In the genomic region with DNA sequence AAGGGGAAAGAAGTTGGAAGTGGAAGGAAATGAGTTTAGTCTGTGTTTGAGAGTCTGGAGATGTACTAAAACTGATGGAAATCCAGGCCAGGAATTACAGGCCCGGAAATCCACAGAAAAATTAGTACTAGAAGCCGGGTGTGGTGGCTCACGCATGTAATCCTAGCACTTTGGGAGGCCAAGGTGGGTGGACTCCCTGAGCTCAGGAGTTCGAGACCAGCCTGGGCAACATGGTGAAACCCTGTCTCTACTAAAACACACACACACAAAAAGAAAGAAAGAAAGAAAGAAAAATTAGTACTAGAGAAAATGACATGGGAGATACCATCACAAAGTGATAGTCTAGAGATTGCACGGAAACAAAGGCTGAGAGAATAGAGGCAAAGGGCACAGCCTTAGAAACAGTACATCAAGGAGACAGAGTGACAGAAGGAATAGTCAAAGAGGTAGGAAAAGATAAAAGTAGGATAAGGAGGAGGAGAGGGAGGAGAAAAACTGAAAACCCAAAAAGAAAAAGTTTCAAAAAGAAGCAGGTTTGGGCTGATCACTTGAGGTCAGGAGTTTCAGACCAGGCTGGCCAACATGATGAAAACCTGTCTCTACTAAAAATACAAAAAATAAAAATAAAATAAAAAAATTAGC, we compare ENCODE assay signal across 18 cellular contexts. TPM values are rescaled to one million over a fixed set of nuclear protein-coding genes. Genes with fewer than 3 reads are reported as not detected.
DNase-seq lines count a peak whose midpoint lies in the region; ATAC-seq and TF ChIP-seq lines count a peak whose summit lies in the region.
"Had no signal": no experiment of that assay in that cellular context is flagged by ENCODE, and none has a peak within 500 bp of the region (broad histone marks: within the 10 kb centered on the region; RNA-seq: fewer than 3 reads in every experiment).

No MANE protein-coding gene starts in this region.

- peak overlapping the region; percentile 83 for H3K27ac ChIP-seq in SK-N-MC
- peak overlapping the region; percentile 60 for H3K27ac ChIP-seq in foreskin keratinocyte
- H3K27ac ChIP-seq in skin epidermis: peak overlapping the region in 17 of 21 experiments; percentile 6 to 81 (median 69)

- peak; percentile 8 for DNase-seq in AG10803 (ENCODE audit: low read depth)
- no peak for DNase-seq in SK-N-MC (ENCODE audit: low read depth, low spot score)
- DNase-seq in foreskin keratinocyte: no peak
- no peak for DNase-seq in NOMO-1 treated with dmso at 0.1 percent for 144 hours (lab: John Stamatoyannopoulos, UW; ENCODE audit: unreplicated experiment)
- no peak for DNase-seq in NK-92 (lab: John Stamatoyannopoulos, UW; ENCODE audit: unreplicated experiment)
- DNase-seq in OCI-M1 (lab: John Stamatoyannopoulos, UW): no peak
- DNase-seq: activated CD4-positive, alpha-beta T cell treated with anti-CD3 and anti-CD28 coated beads for 36 hours; activated naive CD4-positive, alpha-beta T cell treated with Interleukin-2 at 50 U/mL for 16 hours; Kasumi-1; mammary epithelial cell; NCI-H1436 treated with DMSO at 0.1 percent for 48 hours; NCI-H345; retina; stimulated activated CD4-positive, alpha-beta T cell treated with anti-CD3 and anti-CD28 coated beads, Interleukin-4, amount 100 ng/mL, for 1 hour; stimulated activated CD8-positive, alpha-beta memory T cell treated with anti-CD3 and anti-CD28 coated beads, Interleukin-4, amount 100 ng/mL, for 48 hours; T1000 had no signal

- no peaks in the 10 kb centered on the region for H3K9me3 ChIP-seq in SK-N-MC (ENCODE audit: low read depth, low read length)

- H3K9ac ChIP-seq in SK-N-MC (ENCODE audit: insufficient read length): peak overlapping the region; percentile 41

- ATAC-seq in foreskin keratinocyte (no peak), HG03342 (IDR thresholded peaks at IDR 0.05; ENCODE audit: unreplicated experiment) (no peak)
- ATAC-seq: activated CD4-positive, alpha-beta T cell treated with anti-CD3 and anti-CD28 coated beads for 36 hours had no signal

- H3K27me3 ChIP-seq in foreskin keratinocyte: no peaks in the 10 kb centered on the region

- H3K4me3 ChIP-seq in AG10803 (ENCODE audit: low read length) (no peak overlapping the region), SK-N-MC (no peak overlapping the region), skin epidermis (no peak overlapping the region)

- TF ChIP-seq CTCF in AG10803 (conservative IDR thresholded peaks at IDR 0.05; ENCODE audit: low read length) (no peak), foreskin keratinocyte (conservative IDR thresholded peaks at IDR 0.05) (no peak)

- H3K36me3 ChIP-seq in SK-N-MC (ENCODE audit: insufficient read depth, low read length): no peaks in the 10 kb centered on the region

- H3K4me1 ChIP-seq in foreskin keratinocyte: peaks cover 15% of the 10 kb centered on the region

RNA-seq across cellular contexts. Expression of a gene that starts 4.8 kb away (rescaled TPM):
- total RNA-seq in foreskin keratinocyte: 59.0 and 65.6 TPM in 2 replicates
- polyA plus RNA-seq in foreskin keratinocyte: 38.8 and 39.3 TPM in 2 replicates

RNA-seq across cellular contexts. Expression of a gene that starts 10.0 kb away (rescaled TPM):
- total RNA-seq in foreskin keratinocyte: 16.2 and 17.0 TPM in 2 replicates
- polyA plus RNA-seq in foreskin keratinocyte: 8.6 TPM in 2 replicates

RNA-seq across cellular contexts. Expression of a gene that starts 33.4 kb away (rescaled TPM):
- total RNA-seq in foreskin keratinocyte: 0.18 and 0.75 TPM in 2 replicates
- 0.31 and 0.32 TPM in 2 replicates for polyA plus RNA-seq in foreskin keratinocyte

RNA-seq across cellular contexts. Expression of a gene that starts 38.7 kb away (rescaled TPM):
- 20.0 and 22.4 TPM in 2 replicates for total RNA-seq in foreskin keratinocyte
- 4.9 and 5.8 TPM in 2 replicates for polyA plus RNA-seq in foreskin keratinocyte
